Comparison of ENCODE assay signal across 8 cellular contexts in genomic region chr19:39430675-39431593, GRCh38. TPM values are rescaled to one million over a fixed set of nuclear protein-coding genes. Genes with fewer than 3 reads are reported as not detected.
DNase-seq lines count a peak whose midpoint lies in the region; ATAC-seq and TF ChIP-seq lines count a peak whose summit lies in the region.

No MANE protein-coding gene starts in this region.

- H3K36me3 ChIP-seq in thoracic aorta, result peaks cover 24% of the 10 kb centered on the region

- peaks cover 24 to 47% of the 10 kb centered on the region in 2 donors for H3K4me1 ChIP-seq in thoracic aorta (ENCODE audit: control insufficient read depth in 1 of 2, low read depth in 2 of 2)

- ATAC-seq in HG03175 (IDR thresholded peaks at IDR 0.05; ENCODE audit: unreplicated experiment), result peak; percentile 41
- no peak for ATAC-seq in thoracic aorta (ENCODE audit: insufficient number of reproducible peaks, low FRiP score, low read depth)
- ATAC-seq in GM21786 (IDR thresholded peaks at IDR 0.05; ENCODE audit: unreplicated experiment), result no peak

- in situ Hi-C loops in astrocyte of the spinal cord (cut with HindIII; ENCODE audit: low sequenced_read_pairs), result no loop called here

- H3K4me3 ChIP-seq in astrocyte of the spinal cord (ENCODE audit: low read depth, low read length) (no peak overlapping the region), thoracic aorta (no peak overlapping the region)

- DNase-seq in DMS53 treated with DMSO at 0.1 percent for 48 hours (lab: John Stamatoyannopoulos, UW; ENCODE audit: unreplicated experiment), result peak; percentile 100
- peak; percentile 76 for DNase-seq in SKM-1 treated with dmso at 0.1 percent for 144 hours (lab: John Stamatoyannopoulos, UW; ENCODE audit: unreplicated experiment)
- peak; percentile 100 for DNase-seq in astrocyte of the spinal cord (ENCODE audit: low read depth, low spot score)
- peak; percentile 98 to 100 for DNase-seq in lung microvascular endothelial cell (ENCODE audit: low read depth in 2 of 2)
- DNase-seq in thoracic aorta (ENCODE audit: low spot score), result peak; percentile 32
- DNase-seq in caudate nucleus (lab: John Stamatoyannopoulos, UW), result no peak

- H3K27me3 ChIP-seq in thoracic aorta (replicated peaks; ENCODE audit: insufficient read depth), result no peaks in the 10 kb centered on the region

- H3K27ac ChIP-seq in thoracic aorta (peak overlapping the region; percentile 62 to 68), caudate nucleus (ENCODE audit: low read depth, low read length) (no peak overlapping the region)

- TF ChIP-seq CTCF in astrocyte of the spinal cord (IDR thresholded peaks at IDR 0.05; ENCODE audit: low read depth, low read length), result no peak
- no peak for TF ChIP-seq CTCF in thoracic aorta (IDR thresholded peaks at IDR 0.05)

- no peaks in the 10 kb centered on the region for H3K9me3 ChIP-seq in thoracic aorta

RNA-seq across cellular contexts. Expression of gene RPS16, which starts 4.8 kb away (rescaled TPM):
- 200 and 211 TPM in 2 replicates for total RNA-seq in lung microvascular endothelial cell
- total RNA-seq in thoracic aorta, result 100 to 1,000 TPM; 716 to 775 TPM

RNA-seq across cellular contexts. Expression of gene SUPT5H, which starts 14.4 kb away (rescaled TPM):
- total RNA-seq in lung microvascular endothelial cell, result 26.6 and 39.3 TPM in 2 replicates
- total RNA-seq in thoracic aorta, result 100 to 1,000 TPM in 1 of 2 donors, 10 to 100 TPM in 1; 94.4 to 157 TPM

RNA-seq across cellular contexts. Expression of gene PLEKHG2, which starts 18.5 kb away (rescaled TPM):
- total RNA-seq in lung microvascular endothelial cell (10.1 and 10.5 TPM in 2 replicates), thoracic aorta (100 to 1,000 TPM in 1 of 2 donors, 10 to 100 TPM in 1; 76.0 to 112 TPM)

RNA-seq across cellular contexts. Expression of gene ZFP36, which starts 24.3 kb away (rescaled TPM):
- total RNA-seq in lung microvascular endothelial cell (0.44 and 4.0 TPM in 2 replicates), thoracic aorta (100 to 1,000 TPM; 315 to 699 TPM)

RNA-seq across cellular contexts. Expression of gene MED29, which starts 39.8 kb away (rescaled TPM):
- total RNA-seq in lung microvascular endothelial cell (11.1 and 13.5 TPM in 2 replicates), thoracic aorta (10 to 100 TPM; 29.3 to 86.1 TPM)

Comparison
In these comparisons a context has a peak if more than half of its experiments do, and no peak if none do; other contexts are left out.
1. DNase-seq: peak in DMS53 treated with DMSO at 0.1 percent for 48 hours (single experiment), SKM-1 treated with dmso at 0.1 percent for 144 hours (single experiment), astrocyte of the spinal cord (single experiment), lung microvascular endothelial cell (2 of 2) and thoracic aorta (single experiment); none in caudate nucleus (0 of 61).